ENCODE assay signal across 1 cellular context in genomic region chr1:166875734-166876539, GRCh38.
TF ChIP-seq lines count a peak whose summit lies in the region.

Gene TADA1, minus strand, starts transcription at chr1:166876264. Its CDS starts 31 bp downstream, at chr1:166876233.

TF ChIP-seq in K562, 482 proteins besides CTCF, POLR2A, EP300 and RAD21 (continued from another document):
- peak; percentile 14 to 37; a peak in 1 of 4 replicates for TF ChIP-seq ZMIZ1 (IDR thresholded peaks at IDR 0.05; ENCODE audit: low read depth in 2 of 2, low read length in 2 of 2)
- no peak for TF ChIP-seq ZNF586 (CRISPR knock-in tag; conservative IDR thresholded peaks at IDR 0.05)
- no peak; the same call in 1 of the 2 replicates for TF ChIP-seq ZC3H4 (CRISPR knock-in tag; IDR thresholded peaks at IDR 0.05; ENCODE audit: borderline replicate concordance)
- TF ChIP-seq PRDM10 (IDR thresholded peaks at IDR 0.05; ENCODE audit: partially characterized antibody): peak; percentile 54
- peak; percentile 100 for TF ChIP-seq RAD51 (IDR thresholded peaks at IDR 0.05; ENCODE audit: borderline replicate concordance, low read depth)
- peak; percentile 60 for TF ChIP-seq ARID1B (IDR thresholded peaks at IDR 0.05)
- TF ChIP-seq ETV1 (tag; conservative IDR thresholded peaks at IDR 0.05; ENCODE audit: low read depth): peak; percentile 47; the same call in 1 of the 2 replicates
- no peak for TF ChIP-seq ZNF133 (CRISPR knock-in tag; IDR thresholded peaks at IDR 0.05)
- TF ChIP-seq HDAC2 (IDR thresholded peaks at IDR 0.05): no peak; the same call in 1 of the 2 replicates
- peak; percentile 66; the same call in 1 of the 2 replicates for TF ChIP-seq E2F5 (CRISPR knock-in tag; IDR thresholded peaks at IDR 0.05)
- 0 out of 2 replicates have a peak, but pooled peaks have one; percentile 22 for TF ChIP-seq CBX1 (IDR thresholded peaks at IDR 0.05; ENCODE audit: low read depth)
- TF ChIP-seq GABPB1 (CRISPR knock-in tag; IDR thresholded peaks at IDR 0.05): peak; percentile 76
- TF ChIP-seq SFPQ (IDR thresholded peaks at IDR 0.05; ENCODE audit: low read depth, low read length): no peak
- no peak for TF ChIP-seq THRAP3 (IDR thresholded peaks at IDR 0.05; ENCODE audit: borderline replicate concordance)
- peak; percentile 54; the same call in 1 of the 2 replicates for TF ChIP-seq C11orf30 (IDR thresholded peaks at IDR 0.05; ENCODE audit: low read depth)
- no peak for TF ChIP-seq KLF16 (IDR thresholded peaks at IDR 0.05)
- TF ChIP-seq ZNF146 (CRISPR knock-in tag; IDR thresholded peaks at IDR 0.05; ENCODE audit: unreplicated experiment): no peak
- no peak for TF ChIP-seq BRD9 (IDR thresholded peaks at IDR 0.05; ENCODE audit: low read depth, partially characterized antibody)
- TF ChIP-seq PRPF4 (IDR thresholded peaks at IDR 0.05; ENCODE audit: insufficient read depth, low read depth, low read length, poor library complexity, severe bottlenecking): no peak
- no peak for TF ChIP-seq PHTF2 (CRISPR knock-in tag; IDR thresholded peaks at IDR 0.05)
- peak; percentile 95 for TF ChIP-seq HES1 (IDR thresholded peaks at IDR 0.05; ENCODE audit: low read depth)
- TF ChIP-seq ZNF699 (CRISPR knock-in tag; IDR thresholded peaks at IDR 0.05; ENCODE audit: insufficient replicate concordance): no peak
- TF ChIP-seq, protein P1, sequence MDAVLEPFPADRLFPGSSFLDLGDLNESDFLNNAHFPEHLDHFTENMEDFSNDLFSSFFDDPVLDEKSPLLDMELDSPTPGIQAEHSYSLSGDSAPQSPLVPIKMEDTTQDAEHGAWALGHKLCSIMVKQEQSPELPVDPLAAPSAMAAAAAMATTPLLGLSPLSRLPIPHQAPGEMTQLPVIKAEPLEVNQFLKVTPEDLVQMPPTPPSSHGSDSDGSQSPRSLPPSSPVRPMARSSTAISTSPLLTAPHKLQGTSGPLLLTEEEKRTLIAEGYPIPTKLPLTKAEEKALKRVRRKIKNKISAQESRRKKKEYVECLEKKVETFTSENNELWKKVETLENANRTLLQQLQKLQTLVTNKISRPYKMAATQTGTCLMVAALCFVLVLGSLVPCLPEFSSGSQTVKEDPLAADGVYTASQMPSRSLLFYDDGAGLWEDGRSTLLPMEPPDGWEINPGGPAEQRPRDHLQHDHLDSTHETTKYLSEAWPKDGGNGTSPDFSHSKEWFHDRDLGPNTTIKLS (IDR thresholded peaks at IDR 0.05; ENCODE audit: borderline replicate concordance, low read depth): peak; percentile 85
- TF ChIP-seq TRIM28 (IDR thresholded peaks at IDR 0.05): no peak
- TF ChIP-seq ZNF41 (CRISPR knock-in tag; conservative IDR thresholded peaks at IDR 0.05): no peak
- TF ChIP-seq FOXA1 (IDR thresholded peaks at IDR 0.05; ENCODE audit: borderline replicate concordance): no peak
- TF ChIP-seq CREB1 (IDR thresholded peaks at IDR 0.05): peak; percentile 79
- peak; percentile 53 for TF ChIP-seq CREB1 (CRISPR knock-in tag; IDR thresholded peaks at IDR 0.05)
